In genomic region chr1:1431006-1431844, GRCh38 we compare ENCODE assay signal across 13 cellular contexts. TPM values are rescaled to one million over a fixed set of nuclear protein-coding genes. Genes with fewer than 3 reads are reported as not detected.
DNase-seq lines count a peak whose midpoint lies in the region; ATAC-seq, FAIRE-seq and TF ChIP-seq lines count a peak whose summit lies in the region.
"Had no signal": no experiment of that assay in that cellular context is flagged by ENCODE, and none has a peak within 500 bp of the region (broad histone marks: within the 10 kb centered on the region; RNA-seq: fewer than 3 reads in every experiment).

No MANE protein-coding gene starts in this region.

- H3K9me3 ChIP-seq in body of pancreas (no peaks in the 10 kb centered on the region), HepG2 (ENCODE audit: low read length) (no peaks in the 10 kb centered on the region), skeletal muscle tissue (ENCODE audit: control insufficient read depth in 3 of 3, low read length in 3 of 3) (no peaks in the 10 kb centered on the region)

- no peak for TF ChIP-seq RAD21 in HepG2 (CRISPR knock-in tag; IDR thresholded peaks at IDR 0.05)

- in situ Hi-C loops in HepG2 (cut with HindIII; ENCODE audit: extremely low pct_ligation_motif_present, low pct_unique_long_range_greater_than_20kb): no loop called here

- FAIRE-seq in HepG2 (lab: Jason Lieb, UNC): no peak
- FAIRE-seq: RCC 7860 had no signal

- peaks cover 13% of the 10 kb centered on the region for H3K79me2 ChIP-seq in HepG2 (ENCODE audit: insufficient read depth, low read length)

- WGBS in body of pancreas, 2 donors: 61 to 79% methylated on average over 10 to 18 of the region's 18 CpGs
- WGBS in HepG2 (ENCODE audit: low lambda C conversion rate): 0% methylated on average over 3 of the region's 18 CpGs

- CTCF ChIA-PET in HepG2 (lab: Yijun Ruan, JAX; ENCODE audit: low intra/inter-chr PET ratio, low total read pairs): interaction anchor here (1.4 kb wide), 1 partner anchor 10 kb away, joined by 10 read pairs; no protein-coding TSS in a partner anchor

- POLR2A ChIA-PET in HepG2 (lab: Yijun Ruan, JAX): interaction anchor here (0.6 to 11.0 kb wide), 15 partner anchors 7 to 126 kb away, joined by 3 to 355 read pairs (median 11); partner anchors contain the start of genes ANKRD65, AURKAIP1, CCNL2 and MRPL20

- DNase-seq in GM03348 (ENCODE audit: low spot score) (peak; percentile 9), body of pancreas (no peak), HepG2 (ENCODE audit: low spot score) (peak; percentile 53), cerebellum (ENCODE audit: low spot score) (no peak), NCI-H2081 (lab: John Stamatoyannopoulos, UW) (no peak), OCI-M1 (lab: John Stamatoyannopoulos, UW) (no peak)
- DNase-seq: MM.1S; naive thymus-derived CD4-positive, alpha-beta T cell had no signal

- peak overlapping the region; percentile 89 for H3K4me2 ChIP-seq in HepG2 (ENCODE audit: low read depth, low read length)

- no peaks in the 10 kb centered on the region for H4K20me1 ChIP-seq in HepG2 (ENCODE audit: insufficient read depth, low read length)

- H3K27ac ChIP-seq in body of pancreas (peak overlapping the region; percentile 78 to 94 (median 93)), HepG2 (ENCODE audit: extremely low read length, insufficient read depth, low read length) (peak overlapping the region; percentile 94), skeletal muscle tissue (ENCODE audit: low read depth, low read length) (peak overlapping the region; percentile 82)

- 0 out of 4 replicates have a peak, but pooled peaks of 1 of the 2 experiments have one; percentile 34 for TF ChIP-seq EP300 in HepG2 (IDR thresholded peaks at IDR 0.05; ENCODE audit: low read depth in 2 of 2, low read length in 2 of 2)
- TF ChIP-seq EP300 in HepG2 (CRISPR knock-in tag; IDR thresholded peaks at IDR 0.05; ENCODE audit: borderline replicate concordance): no peak

- TF ChIP-seq CTCF in body of pancreas (IDR thresholded peaks at IDR 0.05) (no peak), HepG2 (CRISPR knock-in tag; IDR thresholded peaks at IDR 0.05) (no peak)

- ATAC-seq in body of pancreas: no peak
- peak; percentile 3 for ATAC-seq in HepG2
- ATAC-seq in HG03095 (IDR thresholded peaks at IDR 0.05; ENCODE audit: unreplicated experiment): no peak
- ATAC-seq: naive thymus-derived CD4-positive, alpha-beta T cell had no signal

- H3K27me3 ChIP-seq in body of pancreas (no peaks in the 10 kb centered on the region), HepG2 (ENCODE audit: control insufficient read depth in 1 of 2, insufficient read depth in 2 of 2, low read length in 2 of 2) (no peaks in the 10 kb centered on the region), skeletal muscle tissue (ENCODE audit: control insufficient read depth in 3 of 3, insufficient read depth in 3 of 3, low read length in 3 of 3) (peaks cover 0 to 20% (median 8%) of the 10 kb centered on the region in 3 donors)

- intact Hi-C loops in body of pancreas (cut with DNase I) (no loop called here), HepG2 (cut with micrococcal nuclease; ENCODE audit: unreplicated experiment) (no loop called here)

- H3K4me3 ChIP-seq in body of pancreas (no peak overlapping the region), HepG2 (replicated peaks in 1 of 3; ENCODE audit: insufficient read depth in 1 of 3, low read depth in 2 of 3, low read length in 3 of 3) (peak overlapping the region; percentile 72 to 88 (median 79)), skeletal muscle tissue (ENCODE audit: low read length in 3 of 3) (no peak overlapping the region)

- no peak overlapping the region for H2AFZ ChIP-seq in HepG2 (ENCODE audit: low read length)

- TF ChIP-seq POLR2A in body of pancreas (IDR thresholded peaks at IDR 0.05): no peak
- TF ChIP-seq POLR2A in HepG2 (IDR thresholded peaks at IDR 0.05; ENCODE audit: insufficient read depth in 1 of 2, low read depth in 2 of 2, low read length in 2 of 2): no peak

- H3K36me3 ChIP-seq in body of pancreas (replicated peaks in 1 of 2; ENCODE audit: insufficient read depth in 1 of 2, low read depth in 2 of 2) (no peaks in the 10 kb centered on the region), HepG2 (replicated peaks in 1 of 2; ENCODE audit: control insufficient read depth in 1 of 2, insufficient read depth in 2 of 2, low read length in 2 of 2) (no peaks in the 10 kb centered on the region), skeletal muscle tissue (ENCODE audit: control insufficient read depth in 3 of 3, insufficient read depth in 3 of 3, low read length in 3 of 3) (no peaks in the 10 kb centered on the region)

- H3K4me1 ChIP-seq in body of pancreas (peaks cover 76% of the 10 kb centered on the region), HepG2 (ENCODE audit: insufficient read depth, low read length) (peaks cover 41% of the 10 kb centered on the region), skeletal muscle tissue (ENCODE audit: control insufficient read depth in 3 of 3, insufficient read depth in 3 of 3, low read length in 3 of 3) (peaks cover 48 to 55% (median 54%) of the 10 kb centered on the region in 3 donors)

- no TSS peak for BruUV-seq in HepG2 (replicated peaks; lab: Mats Ljungman, UMichigan)

- H3K9ac ChIP-seq in HepG2 (ENCODE audit: insufficient read depth, low read depth, low read length) (peak overlapping the region; percentile 88), skeletal muscle tissue (ENCODE audit: low read depth in 1 of 3, low read length in 3 of 3) (peak overlapping the region in 1 of 3 donors; percentile 33)

RNA-seq across cellular contexts. Expression of gene VWA1, which starts 4.3 kb away (rescaled TPM):
- total RNA-seq in body of pancreas (10 to 100 TPM; 47.1 to 55.5 TPM), HepG2 (2016; rRNA removed; fragmentation: Illumina TruSeq; extraction: Trizol) (25.1 and 57.5 TPM in 2 replicates), skeletal muscle tissue (11.0 TPM), cerebellum (7.8 TPM)
- total RNA-seq in HepG2 (2016; cell fraction: cytosol; rRNA removed; fragmentation: Illumina TruSeq; extraction: Trizol; ENCODE audit: low read depth): 4.5 and 4.7 TPM in 2 replicates
- 23.6 and 57.6 TPM in 2 replicates for total RNA-seq in HepG2 (2016; cell fraction: insoluble cytoplasmic fraction; rRNA removed; fragmentation: Illumina TruSeq; extraction: Trizol)
- 12.5 and 16.0 TPM in 2 replicates for total RNA-seq in HepG2 (2016; cell fraction: membrane; rRNA removed; fragmentation: Illumina TruSeq; extraction: Trizol)
- 51.4 and 68.6 TPM in 2 replicates for total RNA-seq in HepG2 (2016; cell fraction: nucleus; rRNA removed; fragmentation: Illumina TruSeq; extraction: Trizol)
- 40.9 and 61.3 TPM in 2 replicates for polyA plus RNA-seq in HepG2 (2011; rRNA removed)
- polyA plus RNA-seq in HepG2 (2011; cell fraction: cytosol; rRNA removed): 31.3 and 57.3 TPM in 2 replicates
- 80.8 and 81.7 TPM in 2 replicates for polyA plus RNA-seq in HepG2 (2011; cell fraction: nucleus; rRNA removed)
- polyA plus RNA-seq in HepG2 (2012): 28.6 and 31.7 TPM in 2 replicates
- 6.7 and 8.2 TPM in 2 replicates for polyA plus RNA-seq in HepG2 (2016; cell fraction: cytosol; fragmentation: Illumina TruSeq; extraction: Trizol; ENCODE audit: low read depth)
- polyA plus RNA-seq in HepG2 (2016; cell fraction: insoluble cytoplasmic fraction; fragmentation: Illumina TruSeq; extraction: Trizol; ENCODE audit: low read depth): 32.1 and 34.9 TPM in 2 replicates
- 16.7 and 17.0 TPM in 2 replicates for polyA plus RNA-seq in HepG2 (2016; cell fraction: membrane; fragmentation: Illumina TruSeq; extraction: Trizol; ENCODE audit: low read depth)
- 140 and 151 TPM in 2 replicates for polyA plus RNA-seq in HepG2 (2016; cell fraction: nucleus; fragmentation: Illumina TruSeq; extraction: Trizol; ENCODE audit: insufficient read depth, low read depth)
- 0.05 and 92.8 TPM in 2 replicates for polyA minus RNA-seq in HepG2 (2011; rRNA and poly(A)+ RNA removed; ENCODE audit: low replicate concordance)
- polyA minus RNA-seq in HepG2 (2011; cell fraction: cytosol; rRNA and poly(A)+ RNA removed): 48.6 and 49.4 TPM in 2 replicates
- polyA minus RNA-seq in HepG2 (2011; cell fraction: nucleus; rRNA and poly(A)+ RNA removed): 12.6 and 15.8 TPM in 2 replicates
- polyA plus RNA-seq: CD14-positive monocyte; naive thymus-derived CD4-positive, alpha-beta T cell had no signal

RNA-seq across cellular contexts. Expression of gene ANKRD65, which starts 10.1 kb away (rescaled TPM):
- total RNA-seq in body of pancreas: 10 to 100 TPM; 11.2 to 15.5 TPM
- total RNA-seq in HepG2 (2016; rRNA removed; fragmentation: Illumina TruSeq; extraction: Trizol): 28.3 and 30.1 TPM in 2 replicates
- total RNA-seq in HepG2 (2016; cell fraction: cytosol; rRNA removed; fragmentation: Illumina TruSeq; extraction: Trizol; ENCODE audit: low read depth): 5.3 and 5.6 TPM in 2 replicates
- total RNA-seq in HepG2 (2016; cell fraction: insoluble cytoplasmic fraction; rRNA removed; fragmentation: Illumina TruSeq; extraction: Trizol): 28.5 and 29.3 TPM in 2 replicates
- total RNA-seq in HepG2 (2016; cell fraction: membrane; rRNA removed; fragmentation: Illumina TruSeq; extraction: Trizol): 16.0 and 16.3 TPM in 2 replicates
- total RNA-seq in HepG2 (2016; cell fraction: nucleus; rRNA removed; fragmentation: Illumina TruSeq; extraction: Trizol): 18.0 and 19.5 TPM in 2 replicates
- 12.1 and 13.2 TPM in 2 replicates for polyA plus RNA-seq in HepG2 (2011; rRNA removed)
- 13.0 and 16.9 TPM in 2 replicates for polyA plus RNA-seq in HepG2 (2011; cell fraction: cytosol; rRNA removed)
- 27.8 and 28.7 TPM in 2 replicates for polyA plus RNA-seq in HepG2 (2011; cell fraction: nucleus; rRNA removed)
- 7.1 and 8.2 TPM in 2 replicates for polyA plus RNA-seq in HepG2 (2012)
- 5.0 TPM in 2 replicates for polyA plus RNA-seq in HepG2 (2016; cell fraction: cytosol; fragmentation: Illumina TruSeq; extraction: Trizol; ENCODE audit: low read depth)
- 30.0 and 31.6 TPM in 2 replicates for polyA plus RNA-seq in HepG2 (2016; cell fraction: insoluble cytoplasmic fraction; fragmentation: Illumina TruSeq; extraction: Trizol; ENCODE audit: low read depth)
- polyA plus RNA-seq in HepG2 (2016; cell fraction: membrane; fragmentation: Illumina TruSeq; extraction: Trizol; ENCODE audit: low read depth): 11.4 and 12.1 TPM in 2 replicates
- 45.0 and 48.7 TPM in 2 replicates for polyA plus RNA-seq in HepG2 (2016; cell fraction: nucleus; fragmentation: Illumina TruSeq; extraction: Trizol; ENCODE audit: insufficient read depth, low read depth)
- 9.7 TPM in 1 of 2 replicates, not detected in the other for polyA minus RNA-seq in HepG2 (2011; rRNA and poly(A)+ RNA removed; ENCODE audit: low replicate concordance)
- polyA minus RNA-seq in HepG2 (2011; cell fraction: cytosol; rRNA and poly(A)+ RNA removed): 5.6 and 6.6 TPM in 2 replicates
- polyA minus RNA-seq in HepG2 (2011; cell fraction: nucleus; rRNA and poly(A)+ RNA removed): 2.6 and 3.6 TPM in 2 replicates
- total RNA-seq in skeletal muscle tissue: 5.7 TPM
- total RNA-seq in cerebellum: 1.1 TPM
- total RNA-seq: naive thymus-derived CD4-positive, alpha-beta T cell had no signal
- polyA plus RNA-seq: CD14-positive monocyte; naive thymus-derived CD4-positive, alpha-beta T cell had no signal

RNA-seq across cellular contexts. Expression of gene ATAD3C, which starts 18.3 kb away (rescaled TPM):
- total RNA-seq in body of pancreas: 1 to 10 TPM; 1.6 to 2.3 TPM
- 3.2 and 4.7 TPM in 2 replicates for total RNA-seq in HepG2 (2016; rRNA removed; fragmentation: Illumina TruSeq; extraction: Trizol)
- 2.4 and 4.7 TPM in 2 replicates for total RNA-seq in HepG2 (2016; cell fraction: cytosol; rRNA removed; fragmentation: Illumina TruSeq; extraction: Trizol; ENCODE audit: low read depth)
- 2.7 and 3.3 TPM in 2 replicates for total RNA-seq in HepG2 (2016; cell fraction: insoluble cytoplasmic fraction; rRNA removed; fragmentation: Illumina TruSeq; extraction: Trizol)
- 5.4 and 8.1 TPM in 2 replicates for total RNA-seq in HepG2 (2016; cell fraction: membrane; rRNA removed; fragmentation: Illumina TruSeq; extraction: Trizol)
- 1.2 and 2.1 TPM in 2 replicates for total RNA-seq in HepG2 (2016; cell fraction: nucleus; rRNA removed; fragmentation: Illumina TruSeq; extraction: Trizol)
- polyA plus RNA-seq in HepG2 (2011; rRNA removed): 2.4 and 3.5 TPM in 2 replicates
- polyA plus RNA-seq in HepG2 (2011; cell fraction: cytosol; rRNA removed): 3.5 and 3.6 TPM in 2 replicates
- polyA plus RNA-seq in HepG2 (2011; cell fraction: nucleus; rRNA removed): 1.7 and 1.9 TPM in 2 replicates
- 3.2 and 4.4 TPM in 2 replicates for polyA plus RNA-seq in HepG2 (2012)
- polyA plus RNA-seq in HepG2 (2016; cell fraction: cytosol; fragmentation: Illumina TruSeq; extraction: Trizol; ENCODE audit: low read depth): 5.2 and 8.6 TPM in 2 replicates
- polyA plus RNA-seq in HepG2 (2016; cell fraction: insoluble cytoplasmic fraction; fragmentation: Illumina TruSeq; extraction: Trizol; ENCODE audit: low read depth): 4.6 and 4.8 TPM in 2 replicates
- 8.3 TPM in 2 replicates for polyA plus RNA-seq in HepG2 (2016; cell fraction: membrane; fragmentation: Illumina TruSeq; extraction: Trizol; ENCODE audit: low read depth)
- 1.5 and 1.9 TPM in 2 replicates for polyA plus RNA-seq in HepG2 (2016; cell fraction: nucleus; fragmentation: Illumina TruSeq; extraction: Trizol; ENCODE audit: insufficient read depth, low read depth)
- 0.96 TPM in 1 of 2 replicates, not detected in the other for polyA minus RNA-seq in HepG2 (2011; rRNA and poly(A)+ RNA removed; ENCODE audit: low replicate concordance)
- polyA minus RNA-seq in HepG2 (2011; cell fraction: cytosol; rRNA and poly(A)+ RNA removed): 0.97 and 2.1 TPM in 2 replicates
- polyA minus RNA-seq in HepG2 (2011; cell fraction: nucleus; rRNA and poly(A)+ RNA removed): 0.39 and 0.75 TPM in 2 replicates
- total RNA-seq in skeletal muscle tissue: not detected
- total RNA-seq in cerebellum: not detected
- polyA plus RNA-seq: CD14-positive monocyte, fibroblast of lung had no signal

RNA-seq across cellular contexts. Expression of gene MRPL20, which starts 24.1 kb away (rescaled TPM):
- 10 to 100 TPM; 72.8 to 85.9 TPM for total RNA-seq in body of pancreas
- 127 and 175 TPM in 2 replicates for total RNA-seq in HepG2 (2016; rRNA removed; fragmentation: Illumina TruSeq; extraction: Trizol)
- 95.7 and 120 TPM in 2 replicates for total RNA-seq in HepG2 (2016; cell fraction: cytosol; rRNA removed; fragmentation: Illumina TruSeq; extraction: Trizol; ENCODE audit: low read depth)
- 134 and 183 TPM in 2 replicates for total RNA-seq in HepG2 (2016; cell fraction: insoluble cytoplasmic fraction; rRNA removed; fragmentation: Illumina TruSeq; extraction: Trizol)
- 123 and 133 TPM in 2 replicates for total RNA-seq in HepG2 (2016; cell fraction: membrane; rRNA removed; fragmentation: Illumina TruSeq; extraction: Trizol)
- total RNA-seq in HepG2 (2016; cell fraction: nucleus; rRNA removed; fragmentation: Illumina TruSeq; extraction: Trizol): 46.7 and 58.9 TPM in 2 replicates
- polyA plus RNA-seq in HepG2 (2011; rRNA removed): 59.0 and 59.2 TPM in 2 replicates
- polyA plus RNA-seq in HepG2 (2011; cell fraction: cytosol; rRNA removed): 66.2 and 67.4 TPM in 2 replicates
- polyA plus RNA-seq in HepG2 (2011; cell fraction: nucleus; rRNA removed): 66.3 and 68.1 TPM in 2 replicates
- 76.2 and 77.0 TPM in 2 replicates for polyA plus RNA-seq in HepG2 (2012)
- 118 and 143 TPM in 2 replicates for polyA plus RNA-seq in HepG2 (2016; cell fraction: cytosol; fragmentation: Illumina TruSeq; extraction: Trizol; ENCODE audit: low read depth)
- polyA plus RNA-seq in HepG2 (2016; cell fraction: insoluble cytoplasmic fraction; fragmentation: Illumina TruSeq; extraction: Trizol; ENCODE audit: low read depth): 188 and 207 TPM in 2 replicates
- 122 and 127 TPM in 2 replicates for polyA plus RNA-seq in HepG2 (2016; cell fraction: membrane; fragmentation: Illumina TruSeq; extraction: Trizol; ENCODE audit: low read depth)
- 127 and 138 TPM in 2 replicates for polyA plus RNA-seq in HepG2 (2016; cell fraction: nucleus; fragmentation: Illumina TruSeq; extraction: Trizol; ENCODE audit: insufficient read depth, low read depth)
- polyA minus RNA-seq in HepG2 (2011; rRNA and poly(A)+ RNA removed; ENCODE audit: low replicate concordance): 58.2 and 96.6 TPM in 2 replicates
- polyA minus RNA-seq in HepG2 (2011; cell fraction: cytosol; rRNA and poly(A)+ RNA removed): 26.2 and 30.6 TPM in 2 replicates
- polyA minus RNA-seq in HepG2 (2011; cell fraction: nucleus; rRNA and poly(A)+ RNA removed): 29.2 and 39.5 TPM in 2 replicates
- total RNA-seq in skeletal muscle tissue: 75.7 TPM
- total RNA-seq in cerebellum: 31.9 TPM

RNA-seq across cellular contexts. Expression of gene CCNL2, which starts 32.1 kb away (rescaled TPM):
- total RNA-seq in body of pancreas (100 to 1,000 TPM; 225 to 246 TPM), HepG2 (2016; rRNA removed; fragmentation: Illumina TruSeq; extraction: Trizol) (19.6 and 105 TPM in 2 replicates), skeletal muscle tissue (55.3 TPM), cerebellum (197 TPM)
- 23.1 and 23.2 TPM in 2 replicates for total RNA-seq in HepG2 (2016; cell fraction: cytosol; rRNA removed; fragmentation: Illumina TruSeq; extraction: Trizol; ENCODE audit: low read depth)
- total RNA-seq in HepG2 (2016; cell fraction: insoluble cytoplasmic fraction; rRNA removed; fragmentation: Illumina TruSeq; extraction: Trizol): 18.4 and 112 TPM in 2 replicates
- total RNA-seq in HepG2 (2016; cell fraction: membrane; rRNA removed; fragmentation: Illumina TruSeq; extraction: Trizol): 21.7 and 25.3 TPM in 2 replicates
- total RNA-seq in HepG2 (2016; cell fraction: nucleus; rRNA removed; fragmentation: Illumina TruSeq; extraction: Trizol): 252 and 278 TPM in 2 replicates
- polyA plus RNA-seq in HepG2 (2011; rRNA removed): 340 and 452 TPM in 2 replicates
- 47.9 and 55.8 TPM in 2 replicates for polyA plus RNA-seq in HepG2 (2011; cell fraction: cytosol; rRNA removed)
- polyA plus RNA-seq in HepG2 (2011; cell fraction: nucleus; rRNA removed): 3,874 and 4,178 TPM in 2 replicates
- polyA plus RNA-seq in HepG2 (2012): 208 and 270 TPM in 2 replicates
- polyA plus RNA-seq in HepG2 (2016; cell fraction: cytosol; fragmentation: Illumina TruSeq; extraction: Trizol; ENCODE audit: low read depth): 4.2 TPM in 2 replicates
- polyA plus RNA-seq in HepG2 (2016; cell fraction: insoluble cytoplasmic fraction; fragmentation: Illumina TruSeq; extraction: Trizol; ENCODE audit: low read depth): 20.7 and 27.8 TPM in 2 replicates
- polyA plus RNA-seq in HepG2 (2016; cell fraction: membrane; fragmentation: Illumina TruSeq; extraction: Trizol; ENCODE audit: low read depth): 9.4 TPM in 2 replicates
- 821 and 868 TPM in 2 replicates for polyA plus RNA-seq in HepG2 (2016; cell fraction: nucleus; fragmentation: Illumina TruSeq; extraction: Trizol; ENCODE audit: insufficient read depth, low read depth)
- polyA minus RNA-seq in HepG2 (2011; rRNA and poly(A)+ RNA removed; ENCODE audit: low replicate concordance): 74.3 and 99.2 TPM in 2 replicates
- 17.2 and 18.4 TPM in 2 replicates for polyA minus RNA-seq in HepG2 (2011; cell fraction: cytosol; rRNA and poly(A)+ RNA removed)
- polyA minus RNA-seq in HepG2 (2011; cell fraction: nucleus; rRNA and poly(A)+ RNA removed): 560 and 630 TPM in 2 replicates

Comparison
In these comparisons a context has a peak if more than half of its experiments do, and no peak if none do; other contexts are left out.
1. DNase-seq: peak in GM03348 (single experiment) and HepG2 (single experiment); none in body of pancreas (0 of 4), cerebellum (single experiment), NCI-H2081 (0 of 2) and OCI-M1 (single experiment).
2. H3K4me3 ChIP-seq: peak in HepG2 (3 of 3); none in body of pancreas (0 of 2) and skeletal muscle tissue (0 of 3).
3. Peak in every context shown above with its lines, with median percentiles within 50 percentile points of each other: H3K27ac ChIP-seq.